8 cellular contexts compared by ENCODE assay signal in the genomic region with DNA sequence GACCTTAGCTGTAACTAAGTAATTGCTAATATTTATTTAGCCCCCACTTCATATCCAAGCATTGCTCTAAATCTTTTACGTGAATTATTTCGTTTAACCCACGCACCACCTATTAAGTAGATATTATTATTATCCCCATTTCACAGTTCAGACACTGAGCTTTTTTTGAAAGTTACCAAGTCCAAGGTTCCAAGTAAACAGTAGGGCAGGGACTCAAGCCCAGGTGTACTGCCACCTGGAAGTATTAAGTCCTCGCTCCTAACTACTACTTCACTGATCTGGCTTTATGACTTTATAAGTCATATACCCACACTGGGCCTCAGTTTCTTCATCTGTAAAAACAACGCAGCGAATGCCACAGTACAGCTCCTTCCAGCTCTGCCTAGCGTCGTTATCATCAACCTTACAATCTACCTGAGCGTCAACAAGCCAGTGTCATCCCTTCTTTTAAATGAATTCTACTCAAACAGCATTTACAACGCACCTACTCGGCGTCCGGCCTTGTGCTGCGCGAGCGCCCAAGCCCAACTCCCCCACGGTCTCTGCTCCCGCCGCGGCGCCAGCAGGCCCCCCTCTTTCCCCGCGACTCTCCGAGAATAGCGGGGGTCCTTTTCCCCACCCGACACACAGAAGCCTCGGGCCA. TPM values are rescaled to one million over a fixed set of nuclear protein-coding genes. Genes with fewer than 3 reads are reported as not detected.
DNase-seq lines count a peak whose midpoint lies in the region; ATAC-seq and TF ChIP-seq lines count a peak whose summit lies in the region.

No MANE protein-coding gene starts in this region.

- POLR2A ChIA-PET in MCF 10A (lab: Yijun Ruan, JAX): interaction anchor here (0.6 to 6.4 kb wide), 25 partner anchors 9 to 372 kb away, joined by 3 to 109 read pairs (median 4); partner anchors contain the start of genes DENND5A, IPO7, WEE1 and ZNF143

- H3K36me3 ChIP-seq in OCI-LY3 (replicated peaks; ENCODE audit: low read depth, low read length): no peaks in the 10 kb centered on the region
- no peaks in the 10 kb centered on the region for H3K36me3 ChIP-seq in kidney epithelial cell (ENCODE audit: control insufficient read depth, insufficient read depth, low read length)

- CTCF ChIA-PET in MCF 10A (lab: Yijun Ruan, JAX): interaction anchor here (0.6 to 2.3 kb wide), 9 partner anchors 50 to 192 kb away, joined by 3 to 9 read pairs (median 3); no protein-coding TSS in a partner anchor

- H3K4me2 ChIP-seq in OCI-LY3 (ENCODE audit: low read length): peak overlapping the region; percentile 82

- H3K9me3 Mint-ChIP-seq in MCF 10A (ENCODE audit: unreplicated experiment): no peaks in the 10 kb centered on the region

- peak; percentile 13 for DNase-seq in NCI-H2107 treated with DMSO at 0.1 percent for 48 hours (lab: John Stamatoyannopoulos, UW; ENCODE audit: unreplicated experiment)
- DNase-seq in NCI-H2107 (lab: John Stamatoyannopoulos, UW): no peak
- DNase-seq in MCF 10A (ENCODE audit: unreplicated experiment): peak; percentile 20
- no peak for DNase-seq in kidney epithelial cell (ENCODE audit: low read depth)
- peak in 2 of 3 experiments; percentile 0 to 13 for DNase-seq in stimulated activated CD4-positive, alpha-beta T cell treated with anti-CD3 and anti-CD28 coated beads, TNF-alpha, amount 100 ng/mL, for 24 hours (ENCODE audit: low read depth in 3 of 3)

- H3K36me3 Mint-ChIP-seq in MCF 10A (ENCODE audit: insufficient read depth, unreplicated experiment): peaks cover 7% of the 10 kb centered on the region

- H3K27ac ChIP-seq in OCI-LY3 (ENCODE audit: low read length): peak overlapping the region; percentile 75

- intact Hi-C loops in MCF 10A (cut with micrococcal nuclease): loop anchor here (1.0 kb wide), 2 partner anchors 51 to 72 kb away; no protein-coding TSS in a partner anchor

- H3K79me2 ChIP-seq in OCI-LY3 (ENCODE audit: low read length): peaks cover 51% of the 10 kb centered on the region

- H3K4me3 Mint-ChIP-seq in MCF 10A (ENCODE audit: unreplicated experiment): peak overlapping the region; percentile 99

- H3K9ac ChIP-seq in OCI-LY3 (ENCODE audit: low read length): peak overlapping the region; percentile 96

- H3K27me3 ChIP-seq in OCI-LY3 (ENCODE audit: low read depth, low read length) (no peaks in the 10 kb centered on the region), kidney epithelial cell (ENCODE audit: control insufficient read depth, insufficient read depth, low read length) (no peaks in the 10 kb centered on the region)

- H3K27me3 Mint-ChIP-seq in MCF 10A (ENCODE audit: insufficient read depth, unreplicated experiment): no peaks in the 10 kb centered on the region

- H4K20me1 ChIP-seq in OCI-LY3 (ENCODE audit: insufficient read depth, low read length): peaks cover 9% of the 10 kb centered on the region

- H3K4me3 ChIP-seq in OCI-LY3 (ENCODE audit: low read length) (peak overlapping the region; percentile 93), kidney epithelial cell (ENCODE audit: low read depth, low read length) (peak overlapping the region; percentile 97)

- BruUV-seq in MCF 10A (replicated peaks; lab: Mats Ljungman, UMichigan): TSS peak; percentile 56

- H3K9me3 ChIP-seq in OCI-LY3 (ENCODE audit: insufficient read depth, low read length): no peaks in the 10 kb centered on the region

- H3K27ac Mint-ChIP-seq in MCF 10A (ENCODE audit: low read depth, unreplicated experiment): peak overlapping the region; percentile 98

- ATAC-seq in HG02610 (IDR thresholded peaks at IDR 0.05; ENCODE audit: unreplicated experiment): peak; percentile 4
- no peak for ATAC-seq in HG03469 (IDR thresholded peaks at IDR 0.05; ENCODE audit: unreplicated experiment)

- H3K4me1 ChIP-seq in OCI-LY3 (ENCODE audit: low read length): peaks cover 11% of the 10 kb centered on the region

- TF ChIP-seq CTCF in OCI-LY3 (IDR thresholded peaks at IDR 0.05; ENCODE audit: low read depth, low read length) (no peak), MCF 10A (IDR thresholded peaks at IDR 0.05; ENCODE audit: unreplicated experiment) (no peak), kidney epithelial cell (IDR thresholded peaks at IDR 0.05; ENCODE audit: insufficient read depth, low read length, poor library complexity, severe bottlenecking) (no peak)

- peak overlapping the region; percentile 51; the same call in 1 of the 2 replicates for H2AFZ ChIP-seq in OCI-LY3 (ENCODE audit: low read depth, low read length)

- peaks cover 14% of the 10 kb centered on the region for H3K4me1 Mint-ChIP-seq in MCF 10A (ENCODE audit: insufficient read depth, unreplicated experiment)

RNA-seq across cellular contexts. Expression of gene TMEM41B, which starts 0.6 kb away (rescaled TPM):
- total RNA-seq in MCF 10A (2022) (50.3 and 72.8 TPM in 2 replicates), kidney epithelial cell (48.7 and 57.4 TPM in 2 replicates)

RNA-seq across cellular contexts. Expression of gene DENND5A, which starts 48.6 kb away (rescaled TPM):
- total RNA-seq in MCF 10A (2022): 55.4 and 61.1 TPM in 2 replicates
- total RNA-seq in kidney epithelial cell: 52.7 and 55.2 TPM in 2 replicates

Comparison
In these comparisons a context has a peak if more than half of its experiments do, and no peak if none do; other contexts are left out.
1. DNase-seq: peak in NCI-H2107 treated with DMSO at 0.1 percent for 48 hours (single experiment), MCF 10A (single experiment) and stimulated activated CD4-positive, alpha-beta T cell treated with anti-CD3 and anti-CD28 coated beads, TNF-alpha, amount 100 ng/mL, for 24 hours (2 of 3); none in NCI-H2107 (single experiment) and kidney epithelial cell (single experiment).